ENCODE assay signal across 1 cellular context in the genomic region with DNA sequence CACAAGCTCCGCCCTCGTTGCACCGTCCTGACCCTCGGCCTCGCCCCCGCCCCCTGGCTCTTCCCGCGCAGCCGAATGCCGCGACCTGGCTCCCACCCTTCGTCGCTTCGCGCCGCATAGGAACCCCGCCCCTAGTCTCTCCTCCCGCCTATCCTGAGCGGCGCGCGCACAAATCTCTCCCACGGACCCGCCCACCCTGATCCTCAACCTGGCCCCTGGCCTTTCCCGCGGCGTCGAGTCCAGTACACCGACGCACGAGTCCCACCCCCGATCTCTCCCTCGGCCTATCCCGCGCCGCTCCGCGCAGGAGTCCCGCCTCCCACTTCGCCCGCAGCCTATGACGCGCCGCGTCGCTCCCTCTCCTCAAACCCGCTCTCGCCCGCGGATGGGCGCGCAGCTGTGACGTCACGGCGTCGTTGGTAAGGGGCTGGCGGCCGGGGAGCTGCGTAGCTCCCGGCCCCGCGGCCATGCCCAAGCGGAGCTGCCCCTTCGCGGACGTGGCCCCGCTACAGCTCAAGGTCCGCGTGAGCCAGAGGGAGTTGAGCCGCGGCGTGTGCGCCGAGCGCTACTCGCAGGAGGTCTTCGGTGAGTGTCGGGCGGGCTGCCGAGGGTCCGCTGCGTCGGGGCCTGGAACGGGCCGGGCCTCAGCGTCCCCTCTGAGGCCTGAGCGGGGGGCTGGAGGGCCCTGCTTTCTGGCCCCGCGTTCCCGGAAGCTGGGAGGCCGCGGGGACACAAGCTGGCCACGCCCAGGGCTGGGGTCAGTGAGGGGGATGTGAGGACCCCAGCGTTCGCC.
TF ChIP-seq lines count a peak whose summit lies in the region.

SIVA1 (plus strand) TSS at position 413 of the 793 bp plus-strand sequence; CDS start at position 468, 55 bp downstream.

TF ChIP-seq in K562, 482 proteins besides CTCF, POLR2A, EP300 and RAD21 (continued from another document and continues in another):
- TF ChIP-seq, protein P1, sequence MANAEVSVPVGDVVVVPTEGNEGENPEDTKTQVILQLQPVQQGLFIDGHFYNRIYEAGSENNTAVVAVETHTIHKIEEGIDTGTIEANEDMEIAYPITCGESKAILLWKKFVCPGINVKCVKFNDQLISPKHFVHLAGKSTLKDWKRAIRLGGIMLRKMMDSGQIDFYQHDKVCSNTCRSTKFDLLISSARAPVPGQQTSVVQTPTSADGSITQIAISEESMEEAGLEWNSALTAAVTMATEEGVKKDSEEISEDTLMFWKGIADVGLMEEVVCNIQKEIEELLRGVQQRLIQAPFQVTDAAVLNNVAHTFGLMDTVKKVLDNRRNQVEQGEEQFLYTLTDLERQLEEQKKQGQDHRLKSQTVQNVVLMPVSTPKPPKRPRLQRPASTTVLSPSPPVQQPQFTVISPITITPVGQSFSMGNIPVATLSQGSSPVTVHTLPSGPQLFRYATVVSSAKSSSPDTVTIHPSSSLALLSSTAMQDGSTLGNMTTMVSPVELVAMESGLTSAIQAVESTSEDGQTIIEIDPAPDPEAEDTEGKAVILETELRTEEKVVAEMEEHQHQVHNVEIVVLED (CRISPR knock-in tag; IDR thresholded peaks at IDR 0.05), result peak; percentile 90
- TF ChIP-seq ZNF695 (CRISPR knock-in tag; IDR thresholded peaks at IDR 0.05) (no peak), ZNF77 (CRISPR knock-in tag; IDR thresholded peaks at IDR 0.05) (no peak), FOXK2 (conservative IDR thresholded peaks at IDR 0.05 in 1 of 2, IDR thresholded peaks at IDR 0.05 in 1 of 2; ENCODE audit: low read depth in 2 of 2) (peak; percentile 44 to 54; a peak in 2 of 4 replicates), MLX (CRISPR knock-in tag; conservative IDR thresholded peaks at IDR 0.05) (no peak), GABPA (tag; conservative IDR thresholded peaks at IDR 0.05; ENCODE audit: low read depth) (peak; percentile 42), ZNF584 (CRISPR knock-in tag; IDR thresholded peaks at IDR 0.05; ENCODE audit: low read depth) (no peak), ZNF318 (IDR thresholded peaks at IDR 0.05; ENCODE audit: borderline replicate concordance in 1 of 2, low read depth in 1 of 2) (no peak), NR2C1 (IDR thresholded peaks at IDR 0.05) (peak; percentile 28; the same call in 1 of the 2 replicates), NR2C1 (tag; IDR thresholded peaks at IDR 0.05) (peak; percentile 43), PATZ1 (CRISPR knock-in tag; IDR thresholded peaks at IDR 0.05; ENCODE audit: borderline replicate concordance) (no peak), TCF15 (CRISPR knock-in tag; IDR thresholded peaks at IDR 0.05) (no peak), USF2 (CRISPR knock-in tag; IDR thresholded peaks at IDR 0.05) (no peak), MYBL2 (IDR thresholded peaks at IDR 0.05; ENCODE audit: low read depth) (no peak), MYBL2 (CRISPR knock-in tag; IDR thresholded peaks at IDR 0.05; ENCODE audit: borderline replicate concordance) (no peak), ZBTB40 (IDR thresholded peaks at IDR 0.05) (no peak), ZBTB40 (CRISPR knock-in tag; IDR thresholded peaks at IDR 0.05) (no peak), KDM5B (IDR thresholded peaks at IDR 0.05; ENCODE audit: insufficient replicate concordance, low read depth, low read length) (peak; percentile 64), MCM2 (IDR thresholded peaks at IDR 0.05; ENCODE audit: low read depth) (no peak), ZNF143 (CRISPR knock-in tag; IDR thresholded peaks at IDR 0.05) (no peak), SIN3A (IDR thresholded peaks at IDR 0.05; ENCODE audit: borderline replicate concordance in 2 of 2, control insufficient read depth in 1 of 2, low read depth in 2 of 2, low read length in 2 of 2) (peak in 1 of 2 experiments; percentile 83; a peak in 2 of 4 replicates), PCBP1 (IDR thresholded peaks at IDR 0.05; ENCODE audit: low read depth, low read length, poor library complexity, severe bottlenecking) (no peak), PHB2 (IDR thresholded peaks at IDR 0.05; ENCODE audit: low read depth) (no peak), ASH1L (IDR thresholded peaks at IDR 0.05; ENCODE audit: borderline replicate concordance, low read depth, partially characterized antibody) (peak; percentile 74)
- TF ChIP-seq, protein P2, sequence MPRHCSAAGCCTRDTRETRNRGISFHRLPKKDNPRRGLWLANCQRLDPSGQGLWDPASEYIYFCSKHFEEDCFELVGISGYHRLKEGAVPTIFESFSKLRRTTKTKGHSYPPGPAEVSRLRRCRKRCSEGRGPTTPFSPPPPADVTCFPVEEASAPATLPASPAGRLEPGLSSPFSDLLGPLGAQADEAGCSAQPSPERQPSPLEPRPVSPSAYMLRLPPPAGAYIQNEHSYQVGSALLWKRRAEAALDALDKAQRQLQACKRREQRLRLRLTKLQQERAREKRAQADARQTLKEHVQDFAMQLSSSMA (CRISPR knock-in tag; IDR thresholded peaks at IDR 0.05), result no peak
